8 cellular contexts compared by ENCODE assay signal in the genomic region with DNA sequence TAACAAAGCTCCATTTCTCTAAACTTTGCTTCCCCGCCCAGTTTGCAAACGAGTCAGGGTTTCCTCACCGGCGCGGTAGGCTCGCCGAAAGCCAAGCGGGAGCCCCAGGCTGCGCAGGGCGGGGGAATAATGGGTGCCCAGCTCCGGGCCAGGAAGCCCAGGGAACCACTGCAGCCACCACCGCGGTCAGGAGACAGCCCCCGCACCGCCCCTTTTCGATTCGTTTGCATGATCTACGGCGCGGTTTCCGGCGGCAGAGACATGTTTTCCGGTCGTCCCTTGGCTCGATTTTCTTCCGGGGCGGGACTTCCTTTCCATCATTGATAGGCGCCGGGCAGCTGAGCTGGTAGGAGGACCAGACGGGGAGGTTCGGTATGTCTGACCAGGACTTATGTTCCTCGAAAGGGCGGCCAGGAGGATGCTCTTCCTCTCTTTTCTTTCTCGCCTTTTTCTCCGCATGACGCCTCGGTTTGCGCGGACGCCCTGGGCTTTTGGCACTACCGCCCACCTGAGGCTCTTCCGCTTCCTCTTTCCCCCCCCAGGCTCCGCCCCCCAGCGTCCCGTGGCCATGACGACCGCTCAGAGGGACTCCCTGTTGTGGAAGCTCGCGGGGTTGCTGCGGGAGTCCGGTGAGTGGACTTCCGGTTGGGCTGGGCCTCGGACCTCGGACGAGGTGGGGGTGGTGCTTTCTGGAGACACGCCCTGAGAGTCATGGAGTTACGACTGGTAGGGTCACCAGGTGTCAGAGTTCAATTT. TPM values are rescaled to one million over a fixed set of nuclear protein-coding genes. Genes with fewer than 3 reads are reported as not detected.
A peak's percentile ranks its signal among the peaks of the same experiment; 100 is the strongest.
DNase-seq lines count a peak whose midpoint lies in the region; ATAC-seq and TF ChIP-seq lines count a peak whose summit lies in the region.

A gene with protein sequence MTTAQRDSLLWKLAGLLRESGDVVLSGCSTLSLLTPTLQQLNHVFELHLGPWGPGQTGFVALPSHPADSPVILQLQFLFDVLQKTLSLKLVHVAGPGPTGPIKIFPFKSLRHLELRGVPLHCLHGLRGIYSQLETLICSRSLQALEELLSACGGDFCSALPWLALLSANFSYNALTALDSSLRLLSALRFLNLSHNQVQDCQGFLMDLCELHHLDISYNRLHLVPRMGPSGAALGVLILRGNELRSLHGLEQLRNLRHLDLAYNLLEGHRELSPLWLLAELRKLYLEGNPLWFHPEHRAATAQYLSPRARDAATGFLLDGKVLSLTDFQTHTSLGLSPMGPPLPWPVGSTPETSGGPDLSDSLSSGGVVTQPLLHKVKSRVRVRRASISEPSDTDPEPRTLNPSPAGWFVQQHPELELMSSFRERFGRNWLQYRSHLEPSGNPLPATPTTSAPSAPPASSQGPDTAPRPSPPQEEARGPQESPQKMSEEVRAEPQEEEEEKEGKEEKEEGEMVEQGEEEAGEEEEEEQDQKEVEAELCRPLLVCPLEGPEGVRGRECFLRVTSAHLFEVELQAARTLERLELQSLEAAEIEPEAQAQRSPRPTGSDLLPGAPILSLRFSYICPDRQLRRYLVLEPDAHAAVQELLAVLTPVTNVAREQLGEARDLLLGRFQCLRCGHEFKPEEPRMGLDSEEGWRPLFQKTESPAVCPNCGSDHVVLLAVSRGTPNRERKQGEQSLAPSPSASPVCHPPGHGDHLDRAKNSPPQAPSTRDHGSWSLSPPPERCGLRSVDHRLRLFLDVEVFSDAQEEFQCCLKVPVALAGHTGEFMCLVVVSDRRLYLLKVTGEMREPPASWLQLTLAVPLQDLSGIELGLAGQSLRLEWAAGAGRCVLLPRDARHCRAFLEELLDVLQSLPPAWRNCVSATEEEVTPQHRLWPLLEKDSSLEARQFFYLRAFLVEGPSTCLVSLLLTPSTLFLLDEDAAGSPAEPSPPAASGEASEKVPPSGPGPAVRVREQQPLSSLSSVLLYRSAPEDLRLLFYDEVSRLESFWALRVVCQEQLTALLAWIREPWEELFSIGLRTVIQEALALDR (plus strand): TSS at position 306 of the 756 bp plus-strand sequence. CDS start 263 bp downstream, at position 569.

- peak within 1 kb of the TSS; percentile 96 to 99 for H3K4me3 ChIP-seq in mucosa of rectum (ENCODE audit: low read length in 2 of 2)

- H3K4me1 Mint-ChIP-seq in activated T-cell treated with anti-CD3 and anti-CD28 coated beads, Interleukin-2, amount 50 U/mL, for 24 hours (ENCODE audit: low read depth), result peaks cover 19% of the 10 kb centered on the region

- no peaks in the 10 kb centered on the region for H3K9me3 Mint-ChIP-seq in activated T-cell treated with anti-CD3 and anti-CD28 coated beads, Interleukin-2, amount 50 U/mL, for 24 hours

- H3K36me3 ChIP-seq in mucosa of rectum (ENCODE audit: control insufficient read depth in 2 of 2, insufficient read depth in 2 of 2, low read length in 2 of 2), result peaks cover 13 to 18% of the 10 kb centered on the region in 2 donors

- peak; percentile 90 for DNase-seq in DMS153 treated with DMSO at 0.1 percent for 48 hours (lab: John Stamatoyannopoulos, UW; ENCODE audit: unreplicated experiment)
- DNase-seq in KBM-7, result peak; percentile 97
- peak; percentile 93 for DNase-seq in activated T-cell treated with anti-CD3 and anti-CD28 coated beads, Interleukin-2, amount 50 U/mL, for 24 hours
- DNase-seq in erythroblast (lab: John Stamatoyannopoulos, UW), result peak; percentile 94 to 95
- peak; percentile 94 for DNase-seq in stimulated activated CD8-positive, alpha-beta memory T cell treated with anti-CD3 and anti-CD28 coated beads, Interleukin-4, amount 100 ng/mL, for 48 hours

- H3K27ac Mint-ChIP-seq in activated T-cell treated with anti-CD3 and anti-CD28 coated beads, Interleukin-2, amount 50 U/mL, for 24 hours, result peak within 1 kb of the TSS; percentile 98

- peaks cover 3% of the 10 kb centered on the region for H3K27me3 Mint-ChIP-seq in activated T-cell treated with anti-CD3 and anti-CD28 coated beads, Interleukin-2, amount 50 U/mL, for 24 hours

- peaks cover 5 to 12% of the 10 kb centered on the region in 2 donors for H3K4me1 ChIP-seq in mucosa of rectum (ENCODE audit: control insufficient read depth in 2 of 2, insufficient read depth in 2 of 2, low read length in 2 of 2)

- H3K36me3 Mint-ChIP-seq in activated T-cell treated with anti-CD3 and anti-CD28 coated beads, Interleukin-2, amount 50 U/mL, for 24 hours (ENCODE audit: low read depth), result peaks cover 34% of the 10 kb centered on the region

- peak within 1 kb of the TSS; percentile 97 for H3K4me3 Mint-ChIP-seq in activated T-cell treated with anti-CD3 and anti-CD28 coated beads, Interleukin-2, amount 50 U/mL, for 24 hours

- no peaks in the 10 kb centered on the region for H3K9me3 ChIP-seq in mucosa of rectum (ENCODE audit: control insufficient read depth in 2 of 2, low read length in 2 of 2)

- H3K27ac ChIP-seq in mucosa of rectum (ENCODE audit: low read depth in 2 of 2, low read length in 2 of 2), result peak within 1 kb of the TSS; percentile 87 to 91

- peak; percentile 96 for ATAC-seq in GM21717 (IDR thresholded peaks at IDR 0.05; ENCODE audit: unreplicated experiment)

- TF ChIP-seq POLR2A in erythroblast (IDR thresholded peaks at IDR 0.05; ENCODE audit: low read length), result peak; percentile 90

- in situ Hi-C loops in KBM-7 (cut with MboI; ENCODE audit: low pct_unique_long_range_greater_than_20kb, low sequenced_read_pairs), result no loop called here

- peak within 1 kb of the TSS; percentile 77 to 89 for H3K9ac ChIP-seq in mucosa of rectum (ENCODE audit: low read depth in 1 of 2, low read length in 2 of 2)

- no peaks in the 10 kb centered on the region for H3K27me3 ChIP-seq in mucosa of rectum (ENCODE audit: control insufficient read depth in 2 of 2, insufficient read depth in 2 of 2, low read length in 2 of 2)

TF ChIP-seq in PFSK-1, 5 proteins besides CTCF, POLR2A, EP300 and RAD21:
- peak; percentile 78; the same call in 1 of the 2 replicates for TF ChIP-seq TAF1 (IDR thresholded peaks at IDR 0.05; ENCODE audit: borderline replicate concordance, insufficient read depth, low read length)
- TF ChIP-seq, protein P1, sequence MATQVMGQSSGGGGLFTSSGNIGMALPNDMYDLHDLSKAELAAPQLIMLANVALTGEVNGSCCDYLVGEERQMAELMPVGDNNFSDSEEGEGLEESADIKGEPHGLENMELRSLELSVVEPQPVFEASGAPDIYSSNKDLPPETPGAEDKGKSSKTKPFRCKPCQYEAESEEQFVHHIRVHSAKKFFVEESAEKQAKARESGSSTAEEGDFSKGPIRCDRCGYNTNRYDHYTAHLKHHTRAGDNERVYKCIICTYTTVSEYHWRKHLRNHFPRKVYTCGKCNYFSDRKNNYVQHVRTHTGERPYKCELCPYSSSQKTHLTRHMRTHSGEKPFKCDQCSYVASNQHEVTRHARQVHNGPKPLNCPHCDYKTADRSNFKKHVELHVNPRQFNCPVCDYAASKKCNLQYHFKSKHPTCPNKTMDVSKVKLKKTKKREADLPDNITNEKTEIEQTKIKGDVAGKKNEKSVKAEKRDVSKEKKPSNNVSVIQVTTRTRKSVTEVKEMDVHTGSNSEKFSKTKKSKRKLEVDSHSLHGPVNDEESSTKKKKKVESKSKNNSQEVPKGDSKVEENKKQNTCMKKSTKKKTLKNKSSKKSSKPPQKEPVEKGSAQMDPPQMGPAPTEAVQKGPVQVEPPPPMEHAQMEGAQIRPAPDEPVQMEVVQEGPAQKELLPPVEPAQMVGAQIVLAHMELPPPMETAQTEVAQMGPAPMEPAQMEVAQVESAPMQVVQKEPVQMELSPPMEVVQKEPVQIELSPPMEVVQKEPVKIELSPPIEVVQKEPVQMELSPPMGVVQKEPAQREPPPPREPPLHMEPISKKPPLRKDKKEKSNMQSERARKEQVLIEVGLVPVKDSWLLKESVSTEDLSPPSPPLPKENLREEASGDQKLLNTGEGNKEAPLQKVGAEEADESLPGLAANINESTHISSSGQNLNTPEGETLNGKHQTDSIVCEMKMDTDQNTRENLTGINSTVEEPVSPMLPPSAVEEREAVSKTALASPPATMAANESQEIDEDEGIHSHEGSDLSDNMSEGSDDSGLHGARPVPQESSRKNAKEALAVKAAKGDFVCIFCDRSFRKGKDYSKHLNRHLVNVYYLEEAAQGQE (IDR thresholded peaks at IDR 0.05; ENCODE audit: insufficient read depth in 1 of 2, low read depth in 2 of 2, low read length in 2 of 2), result peak in 1 of 2 experiments; percentile 36; a peak in 1 of 4 replicates
- peak; percentile 64 for TF ChIP-seq FOXP2 (optimal IDR thresholded peaks at IDR 0.05; ENCODE audit: borderline replicate concordance, extremely low read depth, extremely low read length, insufficient read depth)
- TF ChIP-seq POLR2AphosphoS5 (IDR thresholded peaks at IDR 0.05; ENCODE audit: low read depth, low read length), result peak; percentile 94
- TF ChIP-seq SIN3A (IDR thresholded peaks at IDR 0.05; ENCODE audit: borderline replicate concordance, insufficient read depth, low read length), result peak; percentile 38; the same call in 1 of the 2 replicates

RNA-seq across cellular contexts. Expression of the gene that starts here (rescaled TPM):
- 10.9 TPM for polyA plus RNA-seq in PFSK-1 (2012; ENCODE audit: insufficient read length, low read depth)

Comparison
In these comparisons a context has a peak if more than half of its experiments do, and no peak if none do; other contexts are left out.
1. Peak in every context shown above with its lines: DNase-seq, ATAC-seq, H3K4me3 ChIP-seq and H3K27ac ChIP-seq.